34 cellular contexts compared by ENCODE assay signal in genomic region chr21:36962098-36962780, GRCh38. TPM values are rescaled to one million over a fixed set of nuclear protein-coding genes. Genes with fewer than 3 reads are reported as not detected.
"Had no signal": no experiment of that assay in that cellular context is flagged by ENCODE, and none has a peak within 500 bp of the region (broad histone marks: within the 10 kb centered on the region; RNA-seq: fewer than 3 reads in every experiment).

No MANE protein-coding gene starts in this region.

- H3K27me3 ChIP-seq: ovary, right atrium auricular region, right lobe of liver, stomach, testis, thyroid gland, transverse colon, upper lobe of right lung had no signal

- H3K27ac ChIP-seq: left lung, lower lobe of right lung, ovary, right atrium auricular region, right lobe of liver, stomach, testis, thyroid gland, transverse colon, upper lobe of right lung had no signal

- H3K27me3 Mint-ChIP-seq: naive B cell; progenitor cell of endocrine pancreas; stimulated activated memory B cell treated with anti-CD40 and anti-IgM and Interleukin-4, amounts not matched to agents 10 μg/mL and 1 μg/mL and 100 μg/mL, for 72 hours had no signal

- H3K36me3 Mint-ChIP-seq: natural killer cell had no signal

- H3K27ac Mint-ChIP-seq: immature natural killer cell; natural killer cell; nephron progenitor cell; progenitor cell of endocrine pancreas; stimulated activated memory B cell treated with anti-CD40 and anti-IgM and Interleukin-4, amounts not matched to agents 10 μg/mL and 1 μg/mL and 100 μg/mL, for 72 hours had no signal

- ATAC-seq: left colon; left lung; lower lobe of right lung; natural killer cell; right lobe of liver; stimulated activated memory B cell treated with anti-CD40 and anti-IgM and Interleukin-4, amounts not matched to agents 10 μg/mL and 1 μg/mL and 100 μg/mL, for 72 hours; upper lobe of right lung had no signal

- H3K9me3 ChIP-seq: left lung, lower lobe of right lung, ovary, right atrium auricular region, right lobe of liver, stomach, testis, thyroid gland, transverse colon, upper lobe of right lung had no signal

- H3K36me3 ChIP-seq: ovary, right atrium auricular region, transverse colon, upper lobe of right lung had no signal

- H3K4me2 ChIP-seq: smooth muscle cell had no signal

- H3K4me3 Mint-ChIP-seq: immature natural killer cell; mesothelial cell of epicardium; natural killer cell; nephron progenitor cell; stimulated activated memory B cell treated with anti-CD40 and anti-IgM and Interleukin-4, amounts not matched to agents 10 μg/mL and 1 μg/mL and 100 μg/mL, for 72 hours had no signal

- H3K9me3 Mint-ChIP-seq: immature natural killer cell; mesothelial cell of epicardium; naive B cell; natural killer cell; nephron progenitor cell; stimulated activated memory B cell treated with anti-CD40 and anti-IgM and Interleukin-4, amounts not matched to agents 10 μg/mL and 1 μg/mL and 100 μg/mL, for 72 hours had no signal

- H3K4me1 ChIP-seq: testis had no signal

- DNase-seq: hypothalamus; immature natural killer cell; kidney; left colon; left lung; lower lobe of right lung; mammary epithelial cell; mesenchymal stem cell; naive B cell; natural killer cell; nephron progenitor cell; ovary; right lobe of liver; stimulated activated CD4-positive, alpha-beta T cell treated with anti-CD3 and anti-CD28 coated beads, Interleukin-1b, Interleukin-23, amount 100 ng/mL, for 48 hours; stimulated activated CD4-positive, alpha-beta T cell treated with anti-CD3 and anti-CD28 coated beads, Interleukin-2, amount 100 ng/mL, for 48 hours; stimulated activated CD4-positive, alpha-beta T cell treated with anti-CD3 and anti-CD28 coated beads, Interleukin-4, amount 100 ng/mL, for 4 hours; stimulated activated CD8-positive, alpha-beta memory T cell treated with anti-CD3 and anti-CD28 coated beads, Interleukin-4, amount 100 ng/mL, for 48 hours; stimulated activated naive CD4-positive, alpha-beta T cell treated with Interleukin-2 at 50 U/mL for 16 hours; stomach; testis; thyroid gland; transverse colon; upper lobe of right lung had no signal

- H3K4me3 ChIP-seq: left lung, lower lobe of right lung, ovary, right atrium auricular region, right lobe of liver, smooth muscle cell, stomach, testis, thyroid gland, transverse colon, upper lobe of right lung had no signal

- FAIRE-seq: islet of Langerhans, kidney, urothelium cell line had no signal

RNA-seq across cellular contexts. Expression of gene RIPPLY3, which starts 44.3 kb away (rescaled TPM):
- total RNA-seq: mononuclear cell, natural killer cell, omental fat pad, ovary, pulmonary artery endothelial cell, right atrium auricular region, skeletal muscle tissue, smooth muscle cell, thyroid gland, upper lobe of right lung had no signal
- polyA plus RNA-seq: immature natural killer cell, ovary, smooth muscle cell had no signal
